Comparison of ENCODE assay signal across 16 cellular contexts in the genomic region with DNA sequence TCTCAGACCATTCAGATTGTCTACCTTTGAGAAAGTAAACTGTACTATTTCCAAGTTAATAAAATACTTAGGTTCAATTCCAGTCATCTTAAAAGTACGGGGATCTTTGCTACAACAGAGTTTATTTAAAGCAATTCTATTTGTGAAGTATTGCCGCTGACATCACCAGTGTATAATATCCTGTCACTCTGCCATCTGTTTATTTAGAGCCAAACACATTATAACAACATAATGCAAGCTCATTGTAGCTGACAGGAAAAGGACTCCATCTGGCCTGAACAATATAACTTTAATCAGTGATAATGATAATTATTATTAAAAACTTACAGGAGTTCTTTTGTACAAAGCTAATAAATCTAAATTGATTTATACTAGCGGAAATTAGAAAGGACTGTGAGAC.
A peak's percentile ranks its signal among the peaks of the same experiment; 100 is the strongest.
DNase-seq lines count a peak whose midpoint lies in the region.
"Had no signal": no experiment of that assay in that cellular context is flagged by ENCODE, and none has a peak within 500 bp of the region (broad histone marks: within the 10 kb centered on the region; RNA-seq: fewer than 3 reads in every experiment).

No MANE protein-coding gene starts in this region.

- DNase-seq in NCI-H2171 treated with DMSO at 0.1 percent for 48 hours (lab: John Stamatoyannopoulos, UW), result peak; percentile 33
- no peak for DNase-seq in NCI-H2171 (lab: John Stamatoyannopoulos, UW)
- peak; percentile 59 for DNase-seq in NCI-H1694 treated with DMSO at 0.1 percent for 48 hours (lab: John Stamatoyannopoulos, UW)
- peak; percentile 70 for DNase-seq in NCI-H82 (lab: John Stamatoyannopoulos, UW)
- no peak for DNase-seq in NOMO-1 treated with DMSO at 0.1 percent for 48 hours (lab: John Stamatoyannopoulos, UW; ENCODE audit: unreplicated experiment)
- DNase-seq in ACHN, result no peak
- no peak for DNase-seq in foreskin melanocyte
- no peak for DNase-seq in DMS153 (lab: John Stamatoyannopoulos, UW)
- DNase-seq: GOT3, KBM-7, MV-4-11, NCI-H1436 treated with DMSO at 0.1 percent for 48 hours, NCI-H2081 treated with DMSO at 0.1 percent for 48 hours, SHP77 treated with DMSO at 0.1 percent for 48 hours, T-helper 1 cell, T1000 had no signal

- in situ Hi-C loops in ACHN (cut with HindIII; ENCODE audit: low pct_ligation_motif_present, low pct_unique_long_range_greater_than_20kb, low sequenced_read_pairs), result no loop called here

Comparison
In these comparisons a context has a peak if more than half of its experiments do, and no peak if none do; other contexts are left out.
1. DNase-seq: peak in NCI-H2171 treated with DMSO at 0.1 percent for 48 hours (single experiment), NCI-H1694 treated with DMSO at 0.1 percent for 48 hours (single experiment) and NCI-H82 (single experiment); none in NCI-H2171 (single experiment), NOMO-1 treated with DMSO at 0.1 percent for 48 hours (single experiment), ACHN (single experiment), foreskin melanocyte (single experiment) and DMS153 (single experiment).